Comparison of ENCODE assay signal across 8 cellular contexts in genomic region chr12:111313833-111314259, GRCh38.
A peak's percentile ranks its signal among the peaks of the same experiment; 100 is the strongest.
DNase-seq lines count a peak whose midpoint lies in the region; ATAC-seq lines count a peak whose summit lies in the region.

No MANE protein-coding gene starts in this region.

- DNase-seq in NCI-H524 (lab: John Stamatoyannopoulos, UW) (peak; percentile 61 to 74), NCI-H524 treated with DMSO at 0.1 percent for 48 hours (lab: John Stamatoyannopoulos, UW) (no peak), NCI-H2171 (lab: John Stamatoyannopoulos, UW) (peak; percentile 61), kidney glomerular epithelial cell (lab: John Stamatoyannopoulos, UW) (peak; percentile 34)
- DNase-seq in central memory CD8-positive, alpha-beta T cell (ENCODE audit: low spot score in 2 of 2), result peak; percentile 34 to 66
- peak; percentile 81 to 84 for DNase-seq in stimulated activated CD4-positive, alpha-beta T cell treated with anti-CD3 and anti-CD28 coated beads, Interleukin-2, amount 100 ng/mL, for 24 hours

- peaks cover 12% of the 10 kb centered on the region for H3K4me1 Mint-ChIP-seq in central memory CD8-positive, alpha-beta T cell

- H3K36me3 Mint-ChIP-seq in central memory CD8-positive, alpha-beta T cell (ENCODE audit: insufficient read depth), result peaks cover 2% of the 10 kb centered on the region

- H3K9me3 Mint-ChIP-seq in central memory CD8-positive, alpha-beta T cell, result no peaks in the 10 kb centered on the region

- no peak overlapping the region for H3K4me3 Mint-ChIP-seq in central memory CD8-positive, alpha-beta T cell

- peaks cover 33% of the 10 kb centered on the region for H3K27me3 Mint-ChIP-seq in central memory CD8-positive, alpha-beta T cell

- H3K27ac Mint-ChIP-seq in central memory CD8-positive, alpha-beta T cell (ENCODE audit: low read depth), result no peak overlapping the region

- ATAC-seq in activated CD4-positive, CD25-positive, alpha-beta regulatory T cell treated with anti-CD3 and anti-CD28 coated beads, Interleukin-2, amount 50 U/mL, for 24 hours, result peak; percentile 48 to 53
- ATAC-seq in central memory CD8-positive, alpha-beta T cell (replicated peaks; ENCODE audit: extremely low read depth, poor library complexity, severe bottlenecking), result no peak
- no peak for ATAC-seq in HG02571 (IDR thresholded peaks at IDR 0.05; ENCODE audit: unreplicated experiment)

Comparison
In these comparisons a context has a peak if more than half of its experiments do, and no peak if none do; other contexts are left out.
1. ATAC-seq: peak in activated CD4-positive, CD25-positive, alpha-beta regulatory T cell treated with anti-CD3 and anti-CD28 coated beads, Interleukin-2, amount 50 U/mL, for 24 hours (2 of 2); none in central memory CD8-positive, alpha-beta T cell (single experiment) and HG02571 (single experiment).